17 cellular contexts compared by ENCODE assay signal in the genomic region with DNA sequence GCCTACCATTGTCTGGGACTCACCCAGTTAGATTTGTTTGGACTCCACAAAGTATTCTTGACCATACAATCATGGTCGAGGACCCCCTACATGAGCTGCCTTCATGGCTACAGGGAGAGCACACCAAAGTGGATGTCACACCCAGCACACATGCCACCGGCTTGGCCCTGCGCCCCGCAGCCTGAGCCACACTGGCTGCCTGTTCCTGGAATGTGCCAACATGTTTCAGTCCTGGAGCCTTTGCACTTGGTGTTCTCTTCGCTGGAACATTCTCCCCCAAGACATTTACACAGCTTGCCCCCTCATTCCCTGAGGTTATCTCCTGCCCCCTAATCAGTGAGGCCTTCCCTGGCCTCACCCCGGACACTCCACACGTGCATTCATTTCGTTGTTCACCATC. TPM values are rescaled to one million over a fixed set of nuclear protein-coding genes. Genes with fewer than 3 reads are reported as not detected.
DNase-seq lines count a peak whose midpoint lies in the region; ATAC-seq, FAIRE-seq and TF ChIP-seq lines count a peak whose summit lies in the region.
"Had no signal": no experiment of that assay in that cellular context is flagged by ENCODE, and none has a peak within 500 bp of the region (broad histone marks: within the 10 kb centered on the region; RNA-seq: fewer than 3 reads in every experiment).

No MANE protein-coding gene starts in this region.

- H3K27me3 ChIP-seq in duodenal mucosa (ENCODE audit: control insufficient read depth in 1 of 2, insufficient read depth in 2 of 2, low read length in 2 of 2) = no peaks in the 10 kb centered on the region
- H3K27me3 ChIP-seq: cardiac muscle cell, esophagus squamous epithelium had no signal

- peak overlapping the region; percentile 76 for H3K27ac ChIP-seq in duodenal mucosa (ENCODE audit: low read depth, low read length)
- H3K27ac ChIP-seq: cardiac muscle cell, esophagus squamous epithelium had no signal

- DNase-seq in GM12891 (ENCODE audit: insufficient read length, low spot score) = no peak
- DNase-seq in mesenteric fat pad (ENCODE audit: low spot score) = peak; percentile 86
- DNase-seq in stimulated activated effector memory CD8-positive, alpha-beta T cell treated with anti-CD3 and anti-CD28 coated beads, Interleukin-12 subunit alpha, Interleukin-12 subunit beta, amount 100 ng/mL, for 72 hours (ENCODE audit: low spot score in 2 of 2) = no peak
- DNase-seq in retina = no peak
- DNase-seq in NCI-H1436 (lab: John Stamatoyannopoulos, UW) = no peak
- DNase-seq: activated CD4-positive, alpha-beta T cell treated with anti-CD3 and anti-CD28 coated beads for 36 hours; activated effector memory CD4-positive, alpha-beta T cell treated with anti-CD3 and anti-CD28 coated beads, Interleukin-2, amount 50 U/mL, for 16 hours; AML-193; effector CD4-positive, alpha-beta T cell; esophagus squamous epithelium; NCI-H1092; NCI-H82 had no signal

- H3K27ac Mint-ChIP-seq in stimulated activated effector memory CD8-positive, alpha-beta T cell treated with anti-CD3 and anti-CD28 coated beads, Interleukin-12 subunit alpha, Interleukin-12 subunit beta, amount 100 ng/mL, for 72 hours = peak overlapping the region; percentile 64
- H3K27ac Mint-ChIP-seq: activated CD4-positive, alpha-beta T cell treated with anti-CD3 and anti-CD28 coated beads for 36 hours; memory B cell had no signal

- peaks cover 40% of the 10 kb centered on the region for H3K36me3 Mint-ChIP-seq in stimulated activated effector memory CD8-positive, alpha-beta T cell treated with anti-CD3 and anti-CD28 coated beads, Interleukin-12 subunit alpha, Interleukin-12 subunit beta, amount 100 ng/mL, for 72 hours

- H3K4me1 ChIP-seq in duodenal mucosa (ENCODE audit: control insufficient read depth in 1 of 2, insufficient read depth in 2 of 2, low read length in 2 of 2) = peaks cover 39 to 46% of the 10 kb centered on the region in 2 donors
- H3K4me1 ChIP-seq: esophagus squamous epithelium had no signal

- ATAC-seq in stimulated activated effector memory CD8-positive, alpha-beta T cell treated with anti-CD3 and anti-CD28 coated beads, Interleukin-12 subunit alpha, Interleukin-12 subunit beta, amount 100 ng/mL, for 72 hours = no peak
- ATAC-seq in HG02852 (IDR thresholded peaks at IDR 0.05; ENCODE audit: unreplicated experiment) = no peak
- ATAC-seq: activated CD4-positive, alpha-beta T cell treated with anti-CD3 and anti-CD28 coated beads for 36 hours had no signal

- FAIRE-seq in GM12891 (lab: Jason Lieb, UNC) = peak; percentile 23
- FAIRE-seq: D721Med had no signal

- no peak for TF ChIP-seq POLR2A in GM12891 (IDR thresholded peaks at IDR 0.05; ENCODE audit: low read depth, low read length)

- H3K9me3 ChIP-seq in duodenal mucosa (ENCODE audit: control insufficient read depth in 1 of 2, low read length in 2 of 2) = no peaks in the 10 kb centered on the region
- H3K9me3 ChIP-seq: esophagus squamous epithelium had no signal

- H3K36me3 ChIP-seq in duodenal mucosa (ENCODE audit: control insufficient read depth in 1 of 2, insufficient read depth in 2 of 2, low read length in 2 of 2) = peaks cover 14 to 17% of the 10 kb centered on the region in 2 donors

- H3K4me3 ChIP-seq in duodenal mucosa (ENCODE audit: low read depth in 1 of 2, low read length in 2 of 2) = peak overlapping the region; percentile 13 to 25
- H3K4me3 ChIP-seq: cardiac muscle cell, esophagus squamous epithelium had no signal

- peak overlapping the region; percentile 27 to 52 for H3K9ac ChIP-seq in duodenal mucosa (ENCODE audit: low read depth in 1 of 2, low read length in 2 of 2)

- H3K9me3 Mint-ChIP-seq in stimulated activated effector memory CD8-positive, alpha-beta T cell treated with anti-CD3 and anti-CD28 coated beads, Interleukin-12 subunit alpha, Interleukin-12 subunit beta, amount 100 ng/mL, for 72 hours = no peaks in the 10 kb centered on the region
- H3K9me3 Mint-ChIP-seq: memory B cell had no signal

- H3K4me1 Mint-ChIP-seq in stimulated activated effector memory CD8-positive, alpha-beta T cell treated with anti-CD3 and anti-CD28 coated beads, Interleukin-12 subunit alpha, Interleukin-12 subunit beta, amount 100 ng/mL, for 72 hours = peaks cover 17% of the 10 kb centered on the region
- H3K4me1 Mint-ChIP-seq: activated CD4-positive, alpha-beta T cell treated with anti-CD3 and anti-CD28 coated beads for 36 hours had no signal

- no peak overlapping the region for H3K4me3 Mint-ChIP-seq in stimulated activated effector memory CD8-positive, alpha-beta T cell treated with anti-CD3 and anti-CD28 coated beads, Interleukin-12 subunit alpha, Interleukin-12 subunit beta, amount 100 ng/mL, for 72 hours
- H3K4me3 Mint-ChIP-seq: activated CD4-positive, alpha-beta T cell treated with anti-CD3 and anti-CD28 coated beads for 36 hours; memory B cell had no signal

TF ChIP-seq in GM12891, 5 proteins besides CTCF, POLR2A, EP300 and RAD21:
- TF ChIP-seq POU2F2 (IDR thresholded peaks at IDR 0.05; ENCODE audit: low read depth, low read length) (no peak), SPI1 (IDR thresholded peaks at IDR 0.05; ENCODE audit: low read depth, low read length) (no peak), TAF1 (IDR thresholded peaks at IDR 0.05; ENCODE audit: low read depth, low read length) (no peak), POLR2AphosphoS5 (IDR thresholded peaks at IDR 0.05; ENCODE audit: low read depth, low read length) (no peak), PAX5 (IDR thresholded peaks at IDR 0.05; ENCODE audit: insufficient read depth, low read length, severe bottlenecking) (no peak)

RNA-seq across cellular contexts. Expression of a gene that starts 45.9 kb away (rescaled TPM):
- 3.0 TPM for polyA plus RNA-seq in GM12891 (2012; ENCODE audit: low read depth, missing spikeins)
- 37.6 TPM for total RNA-seq in mesenteric fat pad

RNA-seq across cellular contexts. Expression of a gene that starts 53.8 kb away (rescaled TPM):
- 11.5 TPM for polyA plus RNA-seq in GM12891 (2012; ENCODE audit: low read depth, missing spikeins)
- total RNA-seq in mesenteric fat pad = 7.6 TPM
